ENCODE assay signal across 15 cellular contexts in the genomic region with DNA sequence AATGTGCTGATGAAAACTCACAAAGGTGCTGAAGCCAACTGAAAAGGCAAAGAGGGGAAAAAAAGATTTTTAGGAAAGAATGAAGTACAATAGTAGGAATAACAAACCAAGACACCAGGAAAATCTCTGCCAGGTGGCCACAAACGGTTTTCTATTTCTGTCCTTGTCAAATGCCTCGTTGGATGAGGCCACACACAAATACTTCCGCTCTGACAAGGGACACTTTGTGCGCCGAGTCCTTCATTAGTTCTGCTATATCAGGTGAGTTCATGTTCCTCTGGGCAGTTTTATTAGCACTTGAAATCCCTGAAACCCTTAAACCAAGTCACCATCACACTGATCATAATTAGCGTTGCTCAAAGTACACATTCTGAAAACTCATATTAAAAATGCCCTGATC.
DNase-seq lines count a peak whose midpoint lies in the region; ATAC-seq and TF ChIP-seq lines count a peak whose summit lies in the region.
"Had no signal": no experiment of that assay in that cellular context is flagged by ENCODE, and none has a peak within 500 bp of the region (broad histone marks: within the 10 kb centered on the region; RNA-seq: fewer than 3 reads in every experiment).

No MANE protein-coding gene starts in this region.

- no peaks in the 10 kb centered on the region for H3K9me3 ChIP-seq in esophagus muscularis mucosa
- H3K9me3 ChIP-seq: BLaER1 had no signal

- ATAC-seq in Right ventricle myocardium superior (ENCODE audit: poor library complexity) (peak; percentile 39), Right ventricle myocardium inferior (no peak), GM18502 (IDR thresholded peaks at IDR 0.05; ENCODE audit: poor library complexity, unreplicated experiment) (no peak)

- peaks cover 0 to 8% (median 0%) of the 10 kb centered on the region in 4 donors for H3K27me3 ChIP-seq in esophagus muscularis mucosa
- H3K27me3 ChIP-seq: BLaER1 had no signal

- TF ChIP-seq CTCF in esophagus muscularis mucosa (IDR thresholded peaks at IDR 0.05) (no peak), foreskin fibroblast (IDR thresholded peaks at IDR 0.05; ENCODE audit: low read depth, low read length) (no peak)

- no peaks in the 10 kb centered on the region for H3K4me1 ChIP-seq in esophagus muscularis mucosa
- H3K4me1 ChIP-seq: BLaER1 had no signal

- no peak for TF ChIP-seq EP300 in esophagus muscularis mucosa (IDR thresholded peaks at IDR 0.05)

- no peak overlapping the region for H3K4me3 ChIP-seq in esophagus muscularis mucosa
- H3K4me3 ChIP-seq in foreskin fibroblast (ENCODE audit: low read depth in 1 of 2, low read length in 2 of 2) = no peak overlapping the region
- H3K4me3 ChIP-seq: BLaER1, GM23248 had no signal

- H3K27ac ChIP-seq in esophagus muscularis mucosa (replicated peaks in 1 of 4) = no peak overlapping the region
- H3K27ac ChIP-seq: 22Rv1, BLaER1, GM23248, HL-60 had no signal

- DNase-seq in DMS53 (lab: John Stamatoyannopoulos, UW) = peak; percentile 5
- DNase-seq in DMS53 treated with DMSO at 0.1 percent for 48 hours (lab: John Stamatoyannopoulos, UW; ENCODE audit: unreplicated experiment) = no peak
- DNase-seq in Right ventricle myocardium superior = no peak
- DNase-seq in Right ventricle myocardium inferior (ENCODE audit: missing footprints) = no peak
- DNase-seq in esophagus muscularis mucosa (ENCODE audit: extremely low spot score) = peak; percentile 26
- DNase-seq in foreskin fibroblast = no peak
- DNase-seq in D341Med (ENCODE audit: low spot score) = no peak
- DNase-seq: CD4-positive, alpha-beta memory T cell; GF-D8; GM23248; HCEC 1CT had no signal

- no peak for TF ChIP-seq POLR2A in esophagus muscularis mucosa (IDR thresholded peaks at IDR 0.05; ENCODE audit: low read depth)

- 61% methylated on average over 6 of the region's 6 CpGs for WGBS in esophagus muscularis mucosa

- no peaks in the 10 kb centered on the region for H3K36me3 ChIP-seq in esophagus muscularis mucosa
- H3K36me3 ChIP-seq: BLaER1 had no signal

- intact Hi-C loops in Right ventricle myocardium superior (cut with DNase I) = no loop called here
- intact Hi-C loops in Right ventricle myocardium inferior (cut with DNase I) = no loop called here
- intact Hi-C loops in esophagus muscularis mucosa (cut with DNase I) = no loop called here

Comparison
In these comparisons a context has a peak if more than half of its experiments do, and no peak if none do; other contexts are left out.
1. DNase-seq: peak in DMS53 (single experiment) and esophagus muscularis mucosa (single experiment); none in DMS53 treated with DMSO at 0.1 percent for 48 hours (single experiment), Right ventricle myocardium superior (single experiment), Right ventricle myocardium inferior (single experiment), foreskin fibroblast (0 of 2) and D341Med (single experiment).